6 cellular contexts compared by ENCODE assay signal in genomic region chr2:219254590-219255219, GRCh38. TPM values are rescaled to one million over a fixed set of nuclear protein-coding genes. Genes with fewer than 3 reads are reported as not detected.
DNase-seq lines count a peak whose midpoint lies in the region; ATAC-seq lines count a peak whose summit lies in the region.

No MANE protein-coding gene starts in this region.

- H3K9me3 Mint-ChIP-seq in activated naive CD8-positive, alpha-beta T cell treated with anti-CD3 and anti-CD28 coated beads, Interleukin-2, amount 10 ng/mL, durations not matched to agents 7 days and 5 days, result no peaks in the 10 kb centered on the region

- H3K27me3 ChIP-seq in mucosa of stomach (ENCODE audit: control insufficient read depth, insufficient read depth, low read length), result peaks cover 27% of the 10 kb centered on the region

- ATAC-seq in GM18907 (IDR thresholded peaks at IDR 0.05; ENCODE audit: unreplicated experiment) (peak; percentile 29), HG03571 (IDR thresholded peaks at IDR 0.05; ENCODE audit: unreplicated experiment) (peak; percentile 15)
- ATAC-seq in activated naive CD8-positive, alpha-beta T cell treated with anti-CD3 and anti-CD28 coated beads, Interleukin-2, amount 10 ng/mL, durations not matched to agents 7 days and 5 days (ENCODE audit: low read depth), result peak; percentile 22

- H3K4me3 Mint-ChIP-seq in activated naive CD8-positive, alpha-beta T cell treated with anti-CD3 and anti-CD28 coated beads, Interleukin-2, amount 10 ng/mL, durations not matched to agents 7 days and 5 days, result peak overlapping the region; percentile 99

- peak; percentile 48 for DNase-seq in activated naive CD8-positive, alpha-beta T cell treated with anti-CD3 and anti-CD28 coated beads, Interleukin-2, amount 10 ng/mL, durations not matched to agents 7 days and 5 days
- DNase-seq in putamen (ENCODE audit: low spot score), result no peak
- no peak for DNase-seq in GOT3 (lab: John Stamatoyannopoulos, UW)

- H3K36me3 Mint-ChIP-seq in activated naive CD8-positive, alpha-beta T cell treated with anti-CD3 and anti-CD28 coated beads, Interleukin-2, amount 10 ng/mL, durations not matched to agents 7 days and 5 days, result peaks cover 28% of the 10 kb centered on the region

- H3K9ac ChIP-seq in mucosa of stomach (ENCODE audit: low read length), result peak overlapping the region; percentile 83

- H3K4me3 ChIP-seq in mucosa of stomach (ENCODE audit: low read length), result peak overlapping the region; percentile 88

- H3K27me3 Mint-ChIP-seq in activated naive CD8-positive, alpha-beta T cell treated with anti-CD3 and anti-CD28 coated beads, Interleukin-2, amount 10 ng/mL, durations not matched to agents 7 days and 5 days, result peaks cover 3% of the 10 kb centered on the region

- H3K27ac Mint-ChIP-seq in activated naive CD8-positive, alpha-beta T cell treated with anti-CD3 and anti-CD28 coated beads, Interleukin-2, amount 10 ng/mL, durations not matched to agents 7 days and 5 days, result peak overlapping the region; percentile 90

- peaks cover 38% of the 10 kb centered on the region for H3K4me1 ChIP-seq in mucosa of stomach (ENCODE audit: control insufficient read depth, insufficient read depth, low read length)

- peaks cover 34% of the 10 kb centered on the region for H3K4me1 Mint-ChIP-seq in activated naive CD8-positive, alpha-beta T cell treated with anti-CD3 and anti-CD28 coated beads, Interleukin-2, amount 10 ng/mL, durations not matched to agents 7 days and 5 days

- H3K36me3 ChIP-seq in mucosa of stomach (ENCODE audit: control insufficient read depth, insufficient read depth, low read length), result no peaks in the 10 kb centered on the region

- POLR2A ChIA-PET in activated naive CD8-positive, alpha-beta T cell treated with anti-CD3 and anti-CD28 coated beads, Interleukin-2, amount 10 ng/mL, durations not matched to agents 7 days and 5 days (lab: Charles Lee), result interaction anchor here (0.9 to 8.4 kb wide), 15 partner anchors 9 to 79 kb away, joined by 3 to 83 read pairs (median 11); partner anchors contain the start of genes ABCB6, ANKZF1, ATG9A and CNPPD1

- H3K9me3 ChIP-seq in mucosa of stomach (ENCODE audit: control insufficient read depth, low read length), result no peaks in the 10 kb centered on the region

RNA-seq across cellular contexts. Expression of gene TUBA4A, which starts 1.0 kb away (rescaled TPM):
- 100 to 1,000 TPM; 237 to 266 TPM for total RNA-seq in activated naive CD8-positive, alpha-beta T cell treated with anti-CD3 and anti-CD28 coated beads, Interleukin-2, amount 10 ng/mL, durations not matched to agents 7 days and 5 days

RNA-seq across cellular contexts. Expression of gene TUBA4B, which starts 1.7 kb away (rescaled TPM):
- not detected for total RNA-seq in activated naive CD8-positive, alpha-beta T cell treated with anti-CD3 and anti-CD28 coated beads, Interleukin-2, amount 10 ng/mL, durations not matched to agents 7 days and 5 days

RNA-seq across cellular contexts. Expression of gene STK16, which starts 9.4 kb away (rescaled TPM):
- 10 to 100 TPM; 34.0 to 36.0 TPM for total RNA-seq in activated naive CD8-positive, alpha-beta T cell treated with anti-CD3 and anti-CD28 coated beads, Interleukin-2, amount 10 ng/mL, durations not matched to agents 7 days and 5 days

RNA-seq across cellular contexts. Expression of gene GLB1L, which starts 9.5 kb away (rescaled TPM):
- total RNA-seq in activated naive CD8-positive, alpha-beta T cell treated with anti-CD3 and anti-CD28 coated beads, Interleukin-2, amount 10 ng/mL, durations not matched to agents 7 days and 5 days, result 1 to 10 TPM; 3.3 to 4.1 TPM

RNA-seq across cellular contexts. Expression of gene DNAJB2, which starts 24.5 kb away (rescaled TPM):
- 10 to 100 TPM; 65.9 to 67.5 TPM for total RNA-seq in activated naive CD8-positive, alpha-beta T cell treated with anti-CD3 and anti-CD28 coated beads, Interleukin-2, amount 10 ng/mL, durations not matched to agents 7 days and 5 days
